ENCODE assay signal across 1 cellular context in genomic region chr16:15043344-15043743, GRCh38.
TF ChIP-seq lines count a peak whose summit lies in the region.

No MANE protein-coding gene starts in this region.

TF ChIP-seq in GM12878, 131 proteins besides CTCF, POLR2A, EP300 and RAD21 (continued from another document):
- TF ChIP-seq MAX (IDR thresholded peaks at IDR 0.05; ENCODE audit: low read depth, low read length), result no peak
TF ChIP-seq in GM12878: peak in this region for 1.
